In genomic region chr12:77685112-77685511, GRCh38 we compare ENCODE assay signal across 8 cellular contexts.
DNase-seq lines count a peak whose midpoint lies in the region; ATAC-seq and TF ChIP-seq lines count a peak whose summit lies in the region.

No MANE protein-coding gene starts in this region.

- no peak overlapping the region for H3K27ac ChIP-seq in neuronal stem cell (replicated peaks; ENCODE audit: low read length)

- no peak overlapping the region for H3K23ac ChIP-seq in neuronal stem cell (ENCODE audit: low read depth, low read length, poor library complexity)

- no peak overlapping the region for H3K18ac ChIP-seq in neuronal stem cell (ENCODE audit: low read length)

- no peaks in the 10 kb centered on the region for H3K36me3 Mint-ChIP-seq in activated T-cell treated with anti-CD3 and anti-CD28 coated beads, Interleukin-2, amount 50 U/mL, for 72 hours (ENCODE audit: insufficient read depth in 2 of 2)

- H3K9me3 Mint-ChIP-seq in activated T-cell treated with anti-CD3 and anti-CD28 coated beads, Interleukin-2, amount 50 U/mL, for 72 hours = peaks cover 2 to 3% of the 10 kb centered on the region in 2 donors

- H3K14ac ChIP-seq in neuronal stem cell (ENCODE audit: low read length) = no peak overlapping the region

- no peak overlapping the region for H3K4me3 ChIP-seq in fibroblast of mammary gland (ENCODE audit: control insufficient read depth, low read depth, low read length)
- no peak overlapping the region for H3K4me3 ChIP-seq in neuronal stem cell (ENCODE audit: low read length in 2 of 2)

- no peak overlapping the region for H4K8ac ChIP-seq in neuronal stem cell (ENCODE audit: low read depth, low read length)

- no peaks in the 10 kb centered on the region for H3K79me1 ChIP-seq in neuronal stem cell (ENCODE audit: low read depth, low read length)

- H2BK12ac ChIP-seq in neuronal stem cell (ENCODE audit: low read length) = no peak overlapping the region

- no peak overlapping the region for H2BK5ac ChIP-seq in neuronal stem cell (ENCODE audit: low read length)

- H4K91ac ChIP-seq in neuronal stem cell (ENCODE audit: low read depth, low read length, poor library complexity) = no peak overlapping the region

- H2BK15ac ChIP-seq in neuronal stem cell (ENCODE audit: low read length) = no peak overlapping the region

- no peak overlapping the region for H2BK120ac ChIP-seq in neuronal stem cell (ENCODE audit: low read depth, low read length)

- no peak overlapping the region for H3K4me2 ChIP-seq in neuronal stem cell (ENCODE audit: insufficient read depth, low read length, poor library complexity, severe bottlenecking)

- peak overlapping the region; percentile 42 for H2AFZ ChIP-seq in neuronal stem cell (ENCODE audit: low read length)

- H3K27me3 ChIP-seq in neuronal stem cell (ENCODE audit: control insufficient read depth in 3 of 3, insufficient read depth in 3 of 3, low read depth in 1 of 3, low read length in 3 of 3) = no peaks in the 10 kb centered on the region

- TF ChIP-seq CTCF in fibroblast of mammary gland (conservative IDR thresholded peaks at IDR 0.05; ENCODE audit: control insufficient read depth, insufficient read depth, low read depth, low read length) = peak; percentile 77

- no peaks in the 10 kb centered on the region for H3K9me3 ChIP-seq in neuronal stem cell (replicated peaks in 1 of 2; ENCODE audit: control insufficient read depth in 2 of 2, insufficient read depth in 1 of 2, low read depth in 1 of 2, low read length in 2 of 2)

- no peak for ATAC-seq in activated T-cell treated with anti-CD3 and anti-CD28 coated beads, Interleukin-2, amount 50 U/mL, for 72 hours (replicated peaks in 1 of 2)
- peak; percentile 70 for ATAC-seq in HG02678 (IDR thresholded peaks at IDR 0.05; ENCODE audit: unreplicated experiment)
- peak; percentile 85 for ATAC-seq in SK-N-SH treated with all-trans-retinoic acid at 6 μM for 48 hours
- ATAC-seq in HG02973 (IDR thresholded peaks at IDR 0.05; ENCODE audit: unreplicated experiment) = no peak

- no peaks in the 10 kb centered on the region for H3K4me1 Mint-ChIP-seq in activated T-cell treated with anti-CD3 and anti-CD28 coated beads, Interleukin-2, amount 50 U/mL, for 72 hours (ENCODE audit: low read depth)

- H2AK5ac ChIP-seq in neuronal stem cell (ENCODE audit: low read depth, low read length) = no peak overlapping the region

- H3K4ac ChIP-seq in neuronal stem cell (ENCODE audit: low read length) = no peak overlapping the region

- no CpG with 5 or more reads among the region's 6 CpGs for WGBS in neuronal stem cell (ENCODE audit: extremely low coverage in 2 of 2, insufficient read length in 2 of 2, insufficient replicate concordance in 1 of 2), 2 donors

- DNase-seq in activated T-cell treated with anti-CD3 and anti-CD28 coated beads, Interleukin-2, amount 50 U/mL, for 72 hours = peak; percentile 0 to 2
- no peak for DNase-seq in activated T-cell treated with anti-CD3 and anti-CD28 coated beads for 4 hours
- DNase-seq in NCI-H1417 (lab: John Stamatoyannopoulos, UW) = peak; percentile 69 to 94 (median 88)
- DNase-seq in fibroblast of mammary gland (ENCODE audit: low read depth) = peak; percentile 82
- DNase-seq in neuronal stem cell (ENCODE audit: low spot score) = peak; percentile 72

- H3K9ac ChIP-seq in neuronal stem cell (ENCODE audit: low read depth, low read length, poor library complexity) = no peak overlapping the region

- no peak overlapping the region for H3K4me3 Mint-ChIP-seq in activated T-cell treated with anti-CD3 and anti-CD28 coated beads, Interleukin-2, amount 50 U/mL, for 72 hours

- no peaks in the 10 kb centered on the region for H3K36me3 ChIP-seq in neuronal stem cell (replicated peaks in 1 of 2; ENCODE audit: control insufficient read depth in 2 of 2, insufficient read depth in 2 of 2, low read length in 2 of 2)

- H3K27me3 Mint-ChIP-seq in activated T-cell treated with anti-CD3 and anti-CD28 coated beads, Interleukin-2, amount 50 U/mL, for 72 hours (ENCODE audit: low read depth) = no peaks in the 10 kb centered on the region

- no peaks in the 10 kb centered on the region for H3K4me1 ChIP-seq in neuronal stem cell (ENCODE audit: control insufficient read depth in 2 of 2, insufficient read depth in 1 of 2, low read depth in 1 of 2, low read length in 2 of 2)

- H3K27ac Mint-ChIP-seq in activated T-cell treated with anti-CD3 and anti-CD28 coated beads, Interleukin-2, amount 50 U/mL, for 72 hours = no peak overlapping the region

TF ChIP-seq in SK-N-SH treated with all-trans-retinoic acid at 6 μM for 48 hours, 23 proteins besides CTCF, POLR2A, EP300 and RAD21:
- TF ChIP-seq OSR1 (CRISPR knock-in tag; IDR thresholded peaks at IDR 0.05) = no peak
- TF ChIP-seq ZFP30 (CRISPR knock-in tag; IDR thresholded peaks at IDR 0.05) = no peak
- TF ChIP-seq ZFP3 (CRISPR knock-in tag; IDR thresholded peaks at IDR 0.05) = no peak

Comparison
In these comparisons a context has a peak if more than half of its experiments do, and no peak if none do; other contexts are left out.
1. ATAC-seq: peak in HG02678 (single experiment) and SK-N-SH treated with all-trans-retinoic acid at 6 μM for 48 hours (single experiment); none in activated T-cell treated with anti-CD3 and anti-CD28 coated beads, Interleukin-2, amount 50 U/mL, for 72 hours (0 of 2) and HG02973 (single experiment).